In the genomic region with DNA sequence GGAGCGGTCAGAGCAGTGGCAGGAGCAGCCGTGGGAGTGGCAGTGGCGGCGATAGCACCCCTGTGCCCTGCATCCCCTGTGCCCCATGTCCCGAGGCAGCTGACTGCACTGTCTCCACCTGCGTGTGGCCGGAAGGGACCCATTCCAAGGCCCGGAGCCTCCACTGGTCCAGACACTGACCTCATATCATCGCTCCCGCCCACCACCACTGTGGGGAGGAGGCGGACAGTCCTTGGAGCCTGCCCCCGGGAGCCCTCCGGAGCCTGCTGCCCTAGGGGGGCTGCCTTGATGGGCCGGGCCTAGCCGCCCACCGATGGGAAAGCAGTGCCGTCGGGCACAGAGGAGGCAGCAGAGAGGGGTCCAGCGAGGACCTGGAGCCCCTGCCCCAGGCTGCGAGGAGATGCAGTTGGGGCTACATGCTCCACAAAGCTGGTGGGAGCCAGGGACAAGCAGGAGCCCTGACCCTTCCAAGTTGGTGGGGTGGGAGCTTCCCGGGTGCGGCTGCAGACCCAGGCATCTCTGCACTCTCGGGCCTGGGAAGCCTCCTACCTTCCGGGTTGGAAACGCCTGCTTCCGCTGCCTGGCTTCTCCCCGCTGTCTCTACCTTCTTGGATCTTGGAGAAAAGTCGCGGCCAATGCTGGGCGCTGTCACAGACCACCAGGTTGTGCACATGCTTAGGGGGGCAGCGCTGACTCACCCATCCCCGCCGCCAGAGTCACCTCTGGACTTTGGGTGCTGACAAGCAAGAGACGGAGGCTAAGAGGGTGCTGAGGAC, we compare ENCODE assay signal across 14 cellular contexts.
A peak's percentile ranks its signal among the peaks of the same experiment; 100 is the strongest.
DNase-seq lines count a peak whose midpoint lies in the region; ATAC-seq, FAIRE-seq and TF ChIP-seq lines count a peak whose summit lies in the region.
"Had no signal": no experiment of that assay in that cellular context is flagged by ENCODE, and none has a peak within 500 bp of the region (broad histone marks: within the 10 kb centered on the region; RNA-seq: fewer than 3 reads in every experiment).

No MANE protein-coding gene starts in this region.

- H3K4me1 Mint-ChIP-seq in activated naive CD8-positive, alpha-beta T cell treated with anti-CD3 and anti-CD28 coated beads, Interleukin-2, amount 50 U/mL, for 24 hours: no peaks in the 10 kb centered on the region
- H3K4me1 Mint-ChIP-seq in activated naive CD8-positive, alpha-beta T cell treated with anti-CD3 and anti-CD28 coated beads for 36 hours: no peaks in the 10 kb centered on the region
- no peaks in the 10 kb centered on the region for H3K4me1 Mint-ChIP-seq in stimulated activated naive CD8-positive, alpha-beta T cell treated with anti-CD3 and anti-CD28 coated beads, Interleukin-15, amount 100 ng/mL, for 72 hours

- ATAC-seq in activated naive CD8-positive, alpha-beta T cell treated with anti-CD3 and anti-CD28 coated beads, Interleukin-2, amount 50 U/mL, for 24 hours: peak; percentile 15
- ATAC-seq in HepG2 (peak; percentile 52), HG03457 (IDR thresholded peaks at IDR 0.05; ENCODE audit: unreplicated experiment) (no peak)
- ATAC-seq in stimulated activated naive CD8-positive, alpha-beta T cell treated with anti-CD3 and anti-CD28 coated beads, Interleukin-15, amount 100 ng/mL, for 72 hours: peak; percentile 26

- CTCF ChIA-PET in HepG2 (lab: Yijun Ruan, JAX; ENCODE audit: low intra/inter-chr PET ratio, low total read pairs): no interaction called here

- FAIRE-seq in HepG2 (lab: Jason Lieb, UNC): no peak
- FAIRE-seq: GM19239 had no signal

- no peak overlapping the region for H3K4me3 Mint-ChIP-seq in activated naive CD8-positive, alpha-beta T cell treated with anti-CD3 and anti-CD28 coated beads, Interleukin-2, amount 50 U/mL, for 24 hours
- no peak overlapping the region for H3K4me3 Mint-ChIP-seq in activated naive CD8-positive, alpha-beta T cell treated with anti-CD3 and anti-CD28 coated beads for 36 hours
- no peak overlapping the region for H3K4me3 Mint-ChIP-seq in stimulated activated naive CD8-positive, alpha-beta T cell treated with anti-CD3 and anti-CD28 coated beads, Interleukin-15, amount 100 ng/mL, for 72 hours
- H3K4me3 Mint-ChIP-seq: H9 had no signal

- H3K9me3 ChIP-seq in HepG2 (ENCODE audit: low read length) (no peaks in the 10 kb centered on the region), tibial nerve (no peaks in the 10 kb centered on the region)

- H3K4me1 ChIP-seq in HepG2 (ENCODE audit: insufficient read depth, low read length): no peaks in the 10 kb centered on the region
- no peaks in the 10 kb centered on the region for H3K4me1 ChIP-seq in tibial nerve
- H3K4me1 ChIP-seq: BLaER1 treated with 17β-estradiol and CSF1 and Interleukin-3, amounts not matched to agents 10 nM and 100 nM had no signal

- DNase-seq in activated naive CD8-positive, alpha-beta T cell treated with anti-CD3 and anti-CD28 coated beads, Interleukin-2, amount 50 U/mL, for 24 hours: no peak
- no peak for DNase-seq in activated naive CD8-positive, alpha-beta T cell treated with anti-CD3 and anti-CD28 coated beads for 36 hours
- DNase-seq in NCI-H146 treated with DMSO at 0.1 percent for 48 hours (lab: John Stamatoyannopoulos, UW; ENCODE audit: unreplicated experiment) (peak; percentile 1), HepG2 (ENCODE audit: low spot score) (no peak), tibial nerve (ENCODE audit: low spot score in 2 of 2) (no peak), GM20000 (ENCODE audit: low spot score) (no peak)
- DNase-seq in stimulated activated naive CD8-positive, alpha-beta T cell treated with anti-CD3 and anti-CD28 coated beads, Interleukin-15, amount 100 ng/mL, for 72 hours: no peak
- DNase-seq: H9, NCI-H1105 treated with DMSO at 0.1 percent for 48 hours, NCI-H187 treated with DMSO at 0.1 percent for 48 hours, NCI-H446 had no signal

- peaks cover 24% of the 10 kb centered on the region for H3K9me3 Mint-ChIP-seq in activated naive CD8-positive, alpha-beta T cell treated with anti-CD3 and anti-CD28 coated beads, Interleukin-2, amount 50 U/mL, for 24 hours
- H3K9me3 Mint-ChIP-seq in activated naive CD8-positive, alpha-beta T cell treated with anti-CD3 and anti-CD28 coated beads for 36 hours: peaks cover 4% of the 10 kb centered on the region
- peaks cover 4 to 8% of the 10 kb centered on the region in 2 donors for H3K9me3 Mint-ChIP-seq in stimulated activated naive CD8-positive, alpha-beta T cell treated with anti-CD3 and anti-CD28 coated beads, Interleukin-15, amount 100 ng/mL, for 72 hours

- 64% methylated on average over 9 of the region's 34 CpGs for WGBS in HepG2 (ENCODE audit: low lambda C conversion rate)
- 82% methylated on average over 28 to 29 of the region's 34 CpGs for WGBS in tibial nerve, 2 donors

- intact Hi-C loops in HepG2 (cut with micrococcal nuclease; ENCODE audit: unreplicated experiment): no loop called here

- no peak for TF ChIP-seq EP300 in HepG2 (IDR thresholded peaks at IDR 0.05; ENCODE audit: low read depth in 2 of 2, low read length in 2 of 2)
- no peak for TF ChIP-seq EP300 in HepG2 (CRISPR knock-in tag; IDR thresholded peaks at IDR 0.05; ENCODE audit: borderline replicate concordance)
- TF ChIP-seq EP300 in tibial nerve (IDR thresholded peaks at IDR 0.05): no peak

- no TSS peak for BruUV-seq in HepG2 (replicated peaks; lab: Mats Ljungman, UMichigan)

- H3K4me3 ChIP-seq in HepG2 (replicated peaks in 1 of 3; ENCODE audit: insufficient read depth in 1 of 3, low read depth in 2 of 3, low read length in 3 of 3) (no peak overlapping the region), tibial nerve (no peak overlapping the region)
- H3K4me3 ChIP-seq: BLaER1 treated with 17β-estradiol and CSF1 and Interleukin-3, amounts not matched to agents 10 nM and 100 nM had no signal

- no peaks in the 10 kb centered on the region for H3K36me3 Mint-ChIP-seq in activated naive CD8-positive, alpha-beta T cell treated with anti-CD3 and anti-CD28 coated beads, Interleukin-2, amount 50 U/mL, for 24 hours (ENCODE audit: low read depth)
- H3K36me3 Mint-ChIP-seq in activated naive CD8-positive, alpha-beta T cell treated with anti-CD3 and anti-CD28 coated beads for 36 hours: no peaks in the 10 kb centered on the region

- H3K27me3 ChIP-seq in HepG2 (ENCODE audit: control insufficient read depth in 1 of 2, insufficient read depth in 2 of 2, low read length in 2 of 2): peaks cover 2 to 3% of the 10 kb centered on the region in 2 experiments; a peak in 1 of 5 replicates
- H3K27me3 ChIP-seq in tibial nerve: no peaks in the 10 kb centered on the region
- H3K27me3 ChIP-seq: BLaER1 treated with 17β-estradiol and CSF1 and Interleukin-3, amounts not matched to agents 10 nM and 100 nM had no signal

- H3K36me3 ChIP-seq in HepG2 (replicated peaks in 1 of 2; ENCODE audit: control insufficient read depth in 1 of 2, insufficient read depth in 2 of 2, low read length in 2 of 2): no peaks in the 10 kb centered on the region
- H3K36me3 ChIP-seq in tibial nerve: no peaks in the 10 kb centered on the region
- H3K36me3 ChIP-seq: BLaER1 treated with 17β-estradiol and CSF1 and Interleukin-3, amounts not matched to agents 10 nM and 100 nM had no signal

- H3K27ac Mint-ChIP-seq in activated naive CD8-positive, alpha-beta T cell treated with anti-CD3 and anti-CD28 coated beads, Interleukin-2, amount 50 U/mL, for 24 hours: no peak overlapping the region
- no peak overlapping the region for H3K27ac Mint-ChIP-seq in activated naive CD8-positive, alpha-beta T cell treated with anti-CD3 and anti-CD28 coated beads for 36 hours
- H3K27ac Mint-ChIP-seq in stimulated activated naive CD8-positive, alpha-beta T cell treated with anti-CD3 and anti-CD28 coated beads, Interleukin-15, amount 100 ng/mL, for 72 hours: no peak overlapping the region
- H3K27ac Mint-ChIP-seq: H9 had no signal

- no peaks in the 10 kb centered on the region for H3K27me3 Mint-ChIP-seq in activated naive CD8-positive, alpha-beta T cell treated with anti-CD3 and anti-CD28 coated beads, Interleukin-2, amount 50 U/mL, for 24 hours
- H3K27me3 Mint-ChIP-seq in activated naive CD8-positive, alpha-beta T cell treated with anti-CD3 and anti-CD28 coated beads for 36 hours: no peaks in the 10 kb centered on the region
- no peaks in the 10 kb centered on the region for H3K27me3 Mint-ChIP-seq in stimulated activated naive CD8-positive, alpha-beta T cell treated with anti-CD3 and anti-CD28 coated beads, Interleukin-15, amount 100 ng/mL, for 72 hours

- H3K9ac ChIP-seq in HepG2 (ENCODE audit: insufficient read depth, low read depth, low read length): no peak overlapping the region
- H3K9ac ChIP-seq: BLaER1 treated with 17β-estradiol and CSF1 and Interleukin-3, amounts not matched to agents 10 nM and 100 nM had no signal

- in situ Hi-C loops in HepG2 (cut with HindIII; ENCODE audit: extremely low pct_ligation_motif_present, low pct_unique_long_range_greater_than_20kb): no loop called here

- TF ChIP-seq CTCF in HepG2 (CRISPR knock-in tag; IDR thresholded peaks at IDR 0.05) (no peak), tibial nerve (IDR thresholded peaks at IDR 0.05) (no peak), GM20000 (IDR thresholded peaks at IDR 0.05; ENCODE audit: extremely low read depth, missing control alignments) (no peak)

- no peak overlapping the region for H2AFZ ChIP-seq in HepG2 (ENCODE audit: low read length)

- H3K27ac ChIP-seq in HepG2 (ENCODE audit: extremely low read length, insufficient read depth, low read length): no peak overlapping the region
- no peak overlapping the region for H3K27ac ChIP-seq in tibial nerve
- H3K27ac ChIP-seq: BLaER1 treated with 17β-estradiol and CSF1 and Interleukin-3, amounts not matched to agents 10 nM and 100 nM had no signal

- TF ChIP-seq POLR2A in HepG2 (IDR thresholded peaks at IDR 0.05; ENCODE audit: insufficient read depth in 1 of 2, low read depth in 2 of 2, low read length in 2 of 2): no peak
- TF ChIP-seq POLR2A in tibial nerve (IDR thresholded peaks at IDR 0.05): no peak

- H3K79me2 ChIP-seq in HepG2 (ENCODE audit: insufficient read depth, low read length): no peaks in the 10 kb centered on the region

- H3K4me2 ChIP-seq in HepG2 (ENCODE audit: low read depth, low read length): no peak overlapping the region
- H3K4me2 ChIP-seq: BLaER1 treated with 17β-estradiol and CSF1 and Interleukin-3, amounts not matched to agents 10 nM and 100 nM had no signal

- POLR2A ChIA-PET in HepG2 (lab: Yijun Ruan, JAX): no interaction called here

- H4K20me1 ChIP-seq in HepG2 (ENCODE audit: insufficient read depth, low read length): no peaks in the 10 kb centered on the region
- H4K20me1 ChIP-seq: BLaER1 treated with 17β-estradiol and CSF1 and Interleukin-3, amounts not matched to agents 10 nM and 100 nM had no signal

- no peak for TF ChIP-seq RAD21 in HepG2 (CRISPR knock-in tag; IDR thresholded peaks at IDR 0.05)

TF ChIP-seq in HepG2, 621 proteins besides CTCF, POLR2A, EP300 and RAD21:
- TF ChIP-seq MED8 (CRISPR knock-in tag; IDR thresholded peaks at IDR 0.05; ENCODE audit: insufficient replicate concordance): no peak
